ENCODE assay signal across 28 cellular contexts in the genomic region with DNA sequence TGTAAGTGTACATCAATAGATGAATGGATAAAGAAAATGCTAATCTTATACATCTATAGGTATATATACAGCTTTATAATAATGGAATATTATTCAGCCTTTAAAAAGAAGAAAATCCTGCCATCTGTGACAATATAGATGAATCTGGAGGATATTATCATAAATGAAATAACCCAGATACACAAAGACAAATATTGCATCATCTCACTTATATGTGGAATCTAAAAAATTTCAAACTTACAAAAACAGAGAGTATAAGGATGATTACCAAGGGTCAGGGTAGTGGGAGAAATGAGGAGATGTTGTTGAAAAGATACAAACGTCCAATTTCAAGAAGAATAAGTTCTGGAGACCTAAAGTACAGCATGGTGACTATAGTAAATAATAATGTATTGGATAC.
"Had no signal": no experiment of that assay in that cellular context is flagged by ENCODE, and none has a peak within 500 bp of the region (broad histone marks: within the 10 kb centered on the region; RNA-seq: fewer than 3 reads in every experiment).

No MANE protein-coding gene starts in this region.

- H2AFZ ChIP-seq: neural progenitor cell, parathyroid adenoma had no signal

- H3K4me1 ChIP-seq: neural progenitor cell, parathyroid adenoma, psoas muscle, spleen, suprapubic skin, testis, upper lobe of right lung, uterus had no signal

- H3K36me3 ChIP-seq: neural progenitor cell, ovary, spleen, suprapubic skin, tibial artery, transverse colon, upper lobe of right lung, uterus had no signal

- ATAC-seq: natural killer cell; psoas muscle; right cardiac atrium; sciatic nerve; stimulated activated memory B cell treated with anti-CD40 and anti-IgM and Interleukin-4, amounts not matched to agents 10 μg/mL and 1 μg/mL and 100 μg/mL, for 72 hours; stimulated activated naive CD8-positive, alpha-beta T cell treated with anti-CD3 and anti-CD28 coated beads, Interleukin-15, amount 100 ng/mL, for 72 hours; stimulated activated naive CD8-positive, alpha-beta T cell treated with anti-CD3 and anti-CD28 coated beads, Interleukin-15, Interleukin-2, amounts not matched to agents 100 U/mL and 50 U/mL, for 24 hours; upper lobe of right lung had no signal

- H3K27ac ChIP-seq: neural progenitor cell, ovary, parathyroid adenoma, psoas muscle, skin epidermis, spleen, suprapubic skin, testis, tibial artery, transverse colon, upper lobe of right lung, uterus had no signal

- H3K9me3 ChIP-seq: ovary, psoas muscle, spleen, suprapubic skin, testis, tibial artery, transverse colon, upper lobe of right lung, uterus had no signal

- H3K27me3 ChIP-seq: neural progenitor cell, ovary, spleen, suprapubic skin, testis, tibial artery, transverse colon, upper lobe of right lung, uterus had no signal

- H3K9ac ChIP-seq: neural progenitor cell, parathyroid adenoma had no signal

- H3K4me2 ChIP-seq: neural progenitor cell, smooth muscle cell had no signal

- H3K4me3 ChIP-seq: neural progenitor cell, ovary, psoas muscle, skin epidermis, smooth muscle cell, spleen, suprapubic skin, testis, tibial artery, transverse colon, upper lobe of right lung, uterus had no signal

- DNase-seq: natural killer cell; occipital lobe; ovary; posterior cingulate gyrus; psoas muscle; right cardiac atrium; spleen; stimulated activated CD4-positive, alpha-beta T cell treated with anti-CD3 and anti-CD28 coated beads, Interleukin-12 subunit alpha, Interleukin-12 subunit beta, amount 100 ng/mL, for 4 hours; stimulated activated CD4-positive, alpha-beta T cell treated with anti-CD3 and anti-CD28 coated beads, Interleukin-1b, Interleukin-23, amount 100 ng/mL, for 48 hours; stimulated activated CD4-positive, alpha-beta T cell treated with anti-CD3 and anti-CD28 coated beads, Interleukin-4, amount 100 ng/mL, for 1 hour; stimulated activated CD4-positive, alpha-beta T cell treated with anti-CD3 and anti-CD28 coated beads, Interleukin-4, amount 100 ng/mL, for 4 hours; stimulated activated CD8-positive, alpha-beta memory T cell treated with anti-CD3 and anti-CD28 coated beads, Interleukin-4, amount 100 ng/mL, for 48 hours; stimulated activated naive CD4-positive, alpha-beta T cell; stimulated activated naive CD8-positive, alpha-beta T cell treated with anti-CD3 and anti-CD28 coated beads, Interleukin-15, amount 100 ng/mL, for 72 hours; stimulated activated naive CD8-positive, alpha-beta T cell treated with anti-CD3 and anti-CD28 coated beads, Interleukin-15, Interleukin-2, amounts not matched to agents 100 U/mL and 50 U/mL, for 24 hours; substantia nigra; testis; tibial artery; transverse colon; upper lobe of right lung; uterus had no signal

- H3K79me2 ChIP-seq: parathyroid adenoma had no signal
